ENCODE assay signal across 20 cellular contexts in the genomic region with DNA sequence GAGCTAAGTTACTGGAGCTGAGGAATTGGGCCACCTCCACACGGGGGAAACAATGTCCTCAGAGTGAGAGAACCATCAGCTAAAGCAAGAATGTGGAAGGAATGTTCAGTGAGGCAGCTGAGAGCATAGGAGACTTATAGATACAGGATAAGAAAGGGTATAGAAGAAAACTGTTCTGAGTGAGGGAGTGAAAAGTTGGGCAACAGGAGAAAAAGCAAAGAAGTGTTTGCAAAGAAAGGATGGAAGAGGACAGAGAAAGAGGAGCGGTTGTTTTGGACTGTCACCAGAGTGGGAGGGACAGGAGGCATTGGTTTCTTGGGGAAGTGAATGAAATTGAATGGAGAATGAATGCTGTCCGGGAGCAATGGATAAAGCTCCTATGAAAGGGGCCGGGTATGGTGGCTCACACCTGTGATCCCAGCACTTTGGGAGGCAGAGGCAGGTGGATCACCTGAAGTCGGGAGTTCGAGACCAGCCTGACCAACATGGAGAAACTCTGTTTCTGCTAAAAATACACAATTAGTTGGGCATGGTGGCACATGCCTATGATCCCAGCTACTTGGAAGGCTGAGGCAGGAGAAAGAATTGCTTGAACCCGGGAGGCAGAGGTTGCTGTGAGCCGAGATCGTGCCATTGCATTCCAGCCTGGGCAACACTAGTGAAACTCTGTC.
"Had no signal": no experiment of that assay in that cellular context is flagged by ENCODE, and none has a peak within 500 bp of the region (broad histone marks: within the 10 kb centered on the region; RNA-seq: fewer than 3 reads in every experiment).

No MANE protein-coding gene starts in this region.

- H3K27me3 ChIP-seq: MG63 had no signal

- H3K36me3 ChIP-seq: MG63 had no signal

- H3K27ac ChIP-seq: RWPE1 had no signal

- H3K9me3 ChIP-seq: MG63 had no signal

- DNase-seq: Karpas-422, KG1, MG63, NCI-H1092, NCI-H1105 treated with DMSO at 0.1 percent for 48 hours, NCI-H1417 treated with DMSO at 0.1 percent for 48 hours, NCI-H146, NCI-H1694 treated with DMSO at 0.1 percent for 48 hours, NCI-H1930, NCI-H2081, NCI-H2107, NCI-H2227 treated with DMSO at 0.1 percent for 48 hours, NCI-H524, NCI-H69, NCI-H774, PC-3, SHP77 had no signal

- ATAC-seq: Panc1, PC-3, SK-N-SH treated with all-trans-retinoic acid at 6 μM for 48 hours had no signal

- H3K4me3 ChIP-seq: MG63 had no signal
